Comparison of ENCODE assay signal across 12 cellular contexts in genomic region chr17:7249219-7249618, GRCh38. TPM values are rescaled to one million over a fixed set of nuclear protein-coding genes. Genes with fewer than 3 reads are reported as not detected.
DNase-seq lines count a peak whose midpoint lies in the region; ATAC-seq and TF ChIP-seq lines count a peak whose summit lies in the region.
"Had no signal": no experiment of that assay in that cellular context is flagged by ENCODE, and none has a peak within 500 bp of the region (broad histone marks: within the 10 kb centered on the region; RNA-seq: fewer than 3 reads in every experiment).

No MANE protein-coding gene starts in this region.

- H3K9me3 Mint-ChIP-seq in CD4-positive, alpha-beta T cell = no peaks in the 10 kb centered on the region
- H3K9me3 Mint-ChIP-seq in activated naive CD8-positive, alpha-beta T cell treated with anti-CD3 and anti-CD28 coated beads, Interleukin-2, amount 50 U/mL, for 24 hours = no peaks in the 10 kb centered on the region
- H3K9me3 Mint-ChIP-seq in nephron = no peaks in the 10 kb centered on the region

- H3K4me3 ChIP-seq in HEK293 (ENCODE audit: low read depth, low read length) (no peak overlapping the region), mucosa of descending colon (no peak overlapping the region)

- H3K4me1 ChIP-seq in HEK293 (ENCODE audit: control insufficient read depth, insufficient read depth, low read length) (peaks cover 13% of the 10 kb centered on the region; the same call in 1 of the 2 replicates), mucosa of descending colon (ENCODE audit: low read depth) (peaks cover 24% of the 10 kb centered on the region)

- no peaks in the 10 kb centered on the region for H3K9me3 ChIP-seq in CD4-positive, alpha-beta T cell (ENCODE audit: control insufficient read depth, low read length)
- no peaks in the 10 kb centered on the region for H3K9me3 ChIP-seq in HEK293 (ENCODE audit: control insufficient read depth, insufficient read depth, low read depth, low read length)
- no peaks in the 10 kb centered on the region for H3K9me3 ChIP-seq in mucosa of descending colon

- H3K36me3 Mint-ChIP-seq in CD4-positive, alpha-beta T cell (ENCODE audit: low read depth) = peaks cover 49% of the 10 kb centered on the region
- peaks cover 35% of the 10 kb centered on the region for H3K36me3 Mint-ChIP-seq in activated naive CD8-positive, alpha-beta T cell treated with anti-CD3 and anti-CD28 coated beads, Interleukin-2, amount 50 U/mL, for 24 hours (ENCODE audit: low read depth)
- peaks cover 37% of the 10 kb centered on the region for H3K36me3 Mint-ChIP-seq in nephron (ENCODE audit: low read depth)

- POLR2A ChIA-PET in CD4-positive, alpha-beta T cell (lab: Charles Lee) = interaction anchor here (1.2 to 3.4 kb wide), 3 partner anchors 9 to 379 kb away, joined by 3 to 54 read pairs (median 4); partner anchors contain the start of genes DVL2, GABARAP, PHF23 and SAT2
- POLR2A ChIA-PET in HEK293 (lab: Yijun Ruan, JAX) = interaction anchor here (0.8 to 1.6 kb wide), 3 partner anchors 11 to 153 kb away, joined by 3 to 7 read pairs (median 4); partner anchors contain the start of genes NEURL4 and PHF23

- no peaks in the 10 kb centered on the region for H3K27me3 ChIP-seq in CD4-positive, alpha-beta T cell (ENCODE audit: control insufficient read depth, insufficient read depth, low read length)

- H3K27ac Mint-ChIP-seq in CD4-positive, alpha-beta T cell = peak overlapping the region; percentile 100
- H3K27ac Mint-ChIP-seq in activated naive CD8-positive, alpha-beta T cell treated with anti-CD3 and anti-CD28 coated beads, Interleukin-2, amount 50 U/mL, for 24 hours = peak overlapping the region; percentile 77
- peak overlapping the region; percentile 24 to 98 (median 56) for H3K27ac Mint-ChIP-seq in nephron

- H3K27ac ChIP-seq in CD4-positive, alpha-beta T cell (ENCODE audit: low read depth, low read length) = no peak overlapping the region
- H3K27ac ChIP-seq in HEK293 (ENCODE audit: extremely low read depth, low read depth, low read length) = peak overlapping the region; percentile 46; the same call in 1 of the 2 replicates

- no peak for TF ChIP-seq CTCF in CD4-positive, alpha-beta T cell (IDR thresholded peaks at IDR 0.05)
- TF ChIP-seq CTCF in HEK293 (tag by site-specific recombination; IDR thresholded peaks at IDR 0.05) (no peak), nephron (IDR thresholded peaks at IDR 0.05; ENCODE audit: unreplicated experiment in 3 of 3) (no peak), mucosa of descending colon (IDR thresholded peaks at IDR 0.05) (no peak)

- H3K4me1 Mint-ChIP-seq in CD4-positive, alpha-beta T cell (ENCODE audit: low read depth) = peaks cover 45% of the 10 kb centered on the region
- H3K4me1 Mint-ChIP-seq in activated naive CD8-positive, alpha-beta T cell treated with anti-CD3 and anti-CD28 coated beads, Interleukin-2, amount 50 U/mL, for 24 hours = peaks cover 52% of the 10 kb centered on the region
- peaks cover 40% of the 10 kb centered on the region for H3K4me1 Mint-ChIP-seq in nephron

- H3K4me3 Mint-ChIP-seq in CD4-positive, alpha-beta T cell = peak overlapping the region; percentile 94
- H3K4me3 Mint-ChIP-seq in activated naive CD8-positive, alpha-beta T cell treated with anti-CD3 and anti-CD28 coated beads, Interleukin-2, amount 50 U/mL, for 24 hours = peak overlapping the region; percentile 99
- peak overlapping the region; percentile 87 to 100 (median 98) for H3K4me3 Mint-ChIP-seq in nephron

- no peaks in the 10 kb centered on the region for H3K27me3 Mint-ChIP-seq in CD4-positive, alpha-beta T cell
- H3K27me3 Mint-ChIP-seq in activated naive CD8-positive, alpha-beta T cell treated with anti-CD3 and anti-CD28 coated beads, Interleukin-2, amount 50 U/mL, for 24 hours = peaks cover 2% of the 10 kb centered on the region
- no peaks in the 10 kb centered on the region for H3K27me3 Mint-ChIP-seq in nephron (ENCODE audit: low read depth)

- no peak for ATAC-seq in CD4-positive, alpha-beta T cell (ENCODE audit: poor library complexity)
- no peak for ATAC-seq in activated naive CD8-positive, alpha-beta T cell treated with anti-CD3 and anti-CD28 coated beads, Interleukin-2, amount 50 U/mL, for 24 hours
- no peak for ATAC-seq in mucosa of descending colon

- DNase-seq in CD4-positive, alpha-beta T cell = no peak
- no peak for DNase-seq in activated naive CD8-positive, alpha-beta T cell treated with anti-CD3 and anti-CD28 coated beads, Interleukin-2, amount 50 U/mL, for 24 hours
- DNase-seq in mucosa of descending colon (no peak), NCI-H1694 treated with DMSO at 0.1 percent for 48 hours (lab: John Stamatoyannopoulos, UW) (no peak), epidermal melanocyte (ENCODE audit: insufficient read length, low spot score) (no peak)
- DNase-seq: activated CD4-positive, alpha-beta T cell treated with anti-CD3 and anti-CD28 coated beads, Interleukin-2, amount 50 U/mL, for 4 hours; central memory CD4-positive, alpha-beta T cell; foreskin melanocyte; NCI-H187 treated with DMSO at 0.1 percent for 48 hours; RPMI8226 had no signal

- intact Hi-C loops in CD4-positive, alpha-beta T cell (cut with DNase I, micrococcal nuclease) = no loop called here
- intact Hi-C loops in mucosa of descending colon (cut with DNase I, micrococcal nuclease) = no loop called here

- H3K36me3 ChIP-seq in HEK293 (ENCODE audit: control insufficient read depth in 2 of 2, insufficient read depth in 1 of 2, low read length in 2 of 2) (peaks cover 34 to 47% of the 10 kb centered on the region in 2 experiments), mucosa of descending colon (ENCODE audit: low read depth) (no peaks in the 10 kb centered on the region)

- CTCF ChIA-PET in CD4-positive, alpha-beta T cell (lab: Charles Lee) = interaction anchor here (1.2 to 1.6 kb wide), 2 partner anchors 29 to 47 kb away, joined by 3 to 4 read pairs; no protein-coding TSS in a partner anchor
- CTCF ChIA-PET in HEK293 (lab: Yijun Ruan, JAX) = interaction anchor here (0.6 to 1.4 kb wide), 2 partner anchors 17 to 122 kb away, joined by 3 to 5 read pairs; no protein-coding TSS in a partner anchor

TF ChIP-seq in HEK293, 187 proteins besides CTCF, POLR2A, EP300 and RAD21:
- TF ChIP-seq PRDM10 (tag by site-specific recombination; IDR thresholded peaks at IDR 0.05) (peak; percentile 37), TRIM28 (IDR thresholded peaks at IDR 0.05; ENCODE audit: borderline replicate concordance, low read length) (no peak)

RNA-seq across cellular contexts. Expression of gene CTDNEP1, which starts 2.3 kb away (rescaled TPM):
- 10 to 100 TPM; 79.3 to 80.7 TPM for total RNA-seq in CD4-positive, alpha-beta T cell
- total RNA-seq in mucosa of descending colon = 100 to 1,000 TPM; 117 to 123 (median 117) TPM

RNA-seq across cellular contexts. Expression of gene ELP5, which starts 2.8 kb away (rescaled TPM):
- total RNA-seq in CD4-positive, alpha-beta T cell = 10 to 100 TPM; 20.1 to 21.3 TPM
- total RNA-seq in mucosa of descending colon = 10 to 100 TPM; 34.9 to 45.6 (median 42.2) TPM

RNA-seq across cellular contexts. Expression of gene GABARAP, which starts 7.0 kb away (rescaled TPM):
- total RNA-seq in CD4-positive, alpha-beta T cell = 100 to 1,000 TPM; 182 to 195 TPM
- total RNA-seq in mucosa of descending colon = 100 to 1,000 TPM; 424 to 499 (median 484) TPM

RNA-seq across cellular contexts. Expression of gene PHF23, which starts 10.0 kb away (rescaled TPM):
- total RNA-seq in CD4-positive, alpha-beta T cell = 1 to 10 TPM; 4.5 to 5.1 TPM
- total RNA-seq in mucosa of descending colon = 10 to 100 TPM; 36.0 to 49.8 (median 36.8) TPM

RNA-seq across cellular contexts. Expression of gene CLDN7, which starts 13.1 kb away (rescaled TPM):
- total RNA-seq in CD4-positive, alpha-beta T cell = 1 to 10 TPM; 1.1 to 1.2 TPM
- total RNA-seq in mucosa of descending colon = 1,000 to 10,000 TPM in 1 of 3 donors, 100 to 1,000 TPM in 2; 586 to 1,244 (median 934) TPM
